ENCODE assay signal across 16 cellular contexts in genomic region chr2:230773039-230773773, GRCh38.
A peak's percentile ranks its signal among the peaks of the same experiment; 100 is the strongest.
DNase-seq lines count a peak whose midpoint lies in the region; ATAC-seq and TF ChIP-seq lines count a peak whose summit lies in the region.
"Had no signal": no experiment of that assay in that cellular context is flagged by ENCODE, and none has a peak within 500 bp of the region (broad histone marks: within the 10 kb centered on the region; RNA-seq: fewer than 3 reads in every experiment).

No MANE protein-coding gene starts in this region.

- H3K79me2 ChIP-seq in DND-41 (ENCODE audit: insufficient read depth, low read length) = peaks cover 30% of the 10 kb centered on the region; the same call in 1 of the 2 replicates

- no peak overlapping the region for H3K4me2 ChIP-seq in DND-41 (ENCODE audit: insufficient read depth, low read length)

- no peak overlapping the region for H2AFZ ChIP-seq in DND-41 (ENCODE audit: low read depth, low read length)

- H3K4me1 ChIP-seq in CD4-positive, CD25-positive, alpha-beta regulatory T cell (ENCODE audit: control insufficient read depth, insufficient read depth, low read length, poor library complexity, severe bottlenecking) = peaks cover 45% of the 10 kb centered on the region
- H3K4me1 ChIP-seq in DND-41 (ENCODE audit: insufficient read depth, low read length) = no peaks in the 10 kb centered on the region

- H3K27me3 ChIP-seq in CD4-positive, CD25-positive, alpha-beta regulatory T cell (ENCODE audit: control insufficient read depth, insufficient read depth, low read length) = no peaks in the 10 kb centered on the region
- no peaks in the 10 kb centered on the region for H3K27me3 ChIP-seq in DND-41 (ENCODE audit: insufficient read depth, low read length, poor library complexity)
- H3K27me3 ChIP-seq: brain microvascular endothelial cell, transverse colon had no signal

- H3K4me3 ChIP-seq in CD4-positive, CD25-positive, alpha-beta regulatory T cell (ENCODE audit: low read depth, low read length) = peak overlapping the region; percentile 21
- H3K4me3 ChIP-seq in DND-41 (ENCODE audit: low read depth in 1 of 2, low read length in 2 of 2) = no peak overlapping the region
- H3K4me3 ChIP-seq: transverse colon had no signal

- H3K36me3 Mint-ChIP-seq in CD4-positive, CD25-positive, alpha-beta regulatory T cell = peaks cover 27% of the 10 kb centered on the region
- H3K36me3 Mint-ChIP-seq in activated CD8-positive, alpha-beta T cell treated with anti-CD3 and anti-CD28 coated beads for 36 hours (ENCODE audit: low read depth) = peaks cover 77% of the 10 kb centered on the region

- peaks cover 3% of the 10 kb centered on the region for H4K20me1 ChIP-seq in DND-41 (ENCODE audit: insufficient read depth, low read length)

- no peak overlapping the region for H3K9ac ChIP-seq in DND-41 (ENCODE audit: low read depth, low read length)

- POLR2A ChIA-PET in activated CD8-positive, alpha-beta T cell treated with anti-CD3 and anti-CD28 coated beads for 36 hours (lab: Charles Lee) = interaction anchor here (1.6 kb wide), 1 partner anchor 8 kb away, joined by 4 read pairs; no protein-coding TSS in a partner anchor

- H3K27ac ChIP-seq in CD4-positive, CD25-positive, alpha-beta regulatory T cell (ENCODE audit: insufficient read depth, low read length, poor library complexity, severe bottlenecking) = peak overlapping the region; percentile 27
- H3K27ac ChIP-seq in DND-41 (ENCODE audit: low read length) = no peak overlapping the region

- peak in 2 of 3 donors; percentile 20 to 50 for DNase-seq in CD4-positive, CD25-positive, alpha-beta regulatory T cell
- no peak for DNase-seq in DND-41
- DNase-seq in activated CD8-positive, alpha-beta T cell treated with anti-CD3 and anti-CD28 coated beads for 36 hours = no peak
- no peak for DNase-seq in stimulated activated CD4-positive, alpha-beta T cell treated with anti-CD3 and anti-CD28 coated beads, Interleukin-4, amount 100 ng/mL, for 4 hours
- DNase-seq in ecto neural progenitor cell (ENCODE audit: low spot score) = no peak
- DNase-seq: activated gamma-delta T cell treated with Interleukin-2 at 50 U/mL for 16 hours; brain microvascular endothelial cell; effector CD4-positive, alpha-beta T cell; left cardiac atrium; NCI-H1930; occipital lobe; stimulated activated CD4-positive, alpha-beta T cell treated with anti-CD3 and anti-CD28 coated beads, Interleukin-4, amount 100 ng/mL, for 24 hours; transverse colon had no signal

- H3K9me3 Mint-ChIP-seq in CD4-positive, CD25-positive, alpha-beta regulatory T cell = no peaks in the 10 kb centered on the region
- no peaks in the 10 kb centered on the region for H3K9me3 Mint-ChIP-seq in activated CD8-positive, alpha-beta T cell treated with anti-CD3 and anti-CD28 coated beads for 36 hours

- H3K4me3 Mint-ChIP-seq in CD4-positive, CD25-positive, alpha-beta regulatory T cell = peak overlapping the region in 2 of 4 donors; percentile 10 to 24
- H3K4me3 Mint-ChIP-seq in activated CD8-positive, alpha-beta T cell treated with anti-CD3 and anti-CD28 coated beads for 36 hours = no peak overlapping the region

- H3K36me3 ChIP-seq in CD4-positive, CD25-positive, alpha-beta regulatory T cell (ENCODE audit: control insufficient read depth, insufficient read depth, low read length) = peaks cover 10% of the 10 kb centered on the region
- H3K36me3 ChIP-seq in DND-41 (ENCODE audit: insufficient read depth, low read length) = peaks cover 16% of the 10 kb centered on the region; the same call in 1 of the 2 replicates

- H3K27ac Mint-ChIP-seq in CD4-positive, CD25-positive, alpha-beta regulatory T cell = peak overlapping the region; percentile 30 to 78 (median 39)
- H3K27ac Mint-ChIP-seq in activated CD8-positive, alpha-beta T cell treated with anti-CD3 and anti-CD28 coated beads for 36 hours = peak overlapping the region; percentile 21

- peak; percentile 28 to 31 for ATAC-seq in CD4-positive, CD25-positive, alpha-beta regulatory T cell (ENCODE audit: low read depth in 2 of 2)
- ATAC-seq in DND-41 (ENCODE audit: insufficient read depth, low read depth) = peak; percentile 55
- peak; percentile 54 for ATAC-seq in activated CD8-positive, alpha-beta T cell treated with anti-CD3 and anti-CD28 coated beads for 36 hours
- ATAC-seq in esophagus mucosa = peak; percentile 72
- ATAC-seq in GM21367 (IDR thresholded peaks at IDR 0.05; ENCODE audit: unreplicated experiment) = no peak
- ATAC-seq in HG02973 (IDR thresholded peaks at IDR 0.05; ENCODE audit: unreplicated experiment) = no peak
- ATAC-seq: left cardiac atrium had no signal

- intact Hi-C loops in activated CD8-positive, alpha-beta T cell treated with anti-CD3 and anti-CD28 coated beads for 36 hours (cut with micrococcal nuclease) = no loop called here

- H3K27me3 Mint-ChIP-seq in CD4-positive, CD25-positive, alpha-beta regulatory T cell = no peaks in the 10 kb centered on the region
- H3K27me3 Mint-ChIP-seq in activated CD8-positive, alpha-beta T cell treated with anti-CD3 and anti-CD28 coated beads for 36 hours = no peaks in the 10 kb centered on the region

- CTCF ChIA-PET in activated CD8-positive, alpha-beta T cell treated with anti-CD3 and anti-CD28 coated beads for 36 hours (lab: Charles Lee) = interaction anchor here (0.6 to 4.3 kb wide), 4 partner anchors 8 to 128 kb away, joined by 3 to 13 read pairs (median 6); no protein-coding TSS in a partner anchor

- peaks cover 61 to 94% (median 80%) of the 10 kb centered on the region in 4 donors for H3K4me1 Mint-ChIP-seq in CD4-positive, CD25-positive, alpha-beta regulatory T cell
- H3K4me1 Mint-ChIP-seq in activated CD8-positive, alpha-beta T cell treated with anti-CD3 and anti-CD28 coated beads for 36 hours (ENCODE audit: low read depth) = peaks cover 85% of the 10 kb centered on the region

- no peaks in the 10 kb centered on the region for H3K9me3 ChIP-seq in CD4-positive, CD25-positive, alpha-beta regulatory T cell (ENCODE audit: control insufficient read depth in 2 of 2, low read length in 2 of 2)
- no peaks in the 10 kb centered on the region for H3K9me3 ChIP-seq in DND-41 (ENCODE audit: insufficient read depth, low read length, severe bottlenecking)
- H3K9me3 ChIP-seq: transverse colon had no signal

- no peak for TF ChIP-seq CTCF in DND-41 (IDR thresholded peaks at IDR 0.05; ENCODE audit: borderline replicate concordance, extremely low read depth, low read length, poor library complexity, severe bottlenecking)
- no peak for TF ChIP-seq CTCF in activated CD8-positive, alpha-beta T cell treated with anti-CD3 and anti-CD28 coated beads for 36 hours (IDR thresholded peaks at IDR 0.05)

Comparison
In these comparisons a context has a peak if more than half of its experiments do, and no peak if none do; other contexts are left out.
1. ATAC-seq: peak in CD4-positive, CD25-positive, alpha-beta regulatory T cell (2 of 2), DND-41 (single experiment), activated CD8-positive, alpha-beta T cell treated with anti-CD3 and anti-CD28 coated beads for 36 hours (single experiment) and esophagus mucosa (single experiment); none in GM21367 (single experiment) and HG02973 (single experiment).
2. DNase-seq: peak in CD4-positive, CD25-positive, alpha-beta regulatory T cell (2 of 3); none in DND-41 (single experiment), activated CD8-positive, alpha-beta T cell treated with anti-CD3 and anti-CD28 coated beads for 36 hours (single experiment), stimulated activated CD4-positive, alpha-beta T cell treated with anti-CD3 and anti-CD28 coated beads, Interleukin-4, amount 100 ng/mL, for 4 hours (0 of 2) and ecto neural progenitor cell (single experiment).